Comparison of ENCODE assay signal across 11 cellular contexts in the genomic region with DNA sequence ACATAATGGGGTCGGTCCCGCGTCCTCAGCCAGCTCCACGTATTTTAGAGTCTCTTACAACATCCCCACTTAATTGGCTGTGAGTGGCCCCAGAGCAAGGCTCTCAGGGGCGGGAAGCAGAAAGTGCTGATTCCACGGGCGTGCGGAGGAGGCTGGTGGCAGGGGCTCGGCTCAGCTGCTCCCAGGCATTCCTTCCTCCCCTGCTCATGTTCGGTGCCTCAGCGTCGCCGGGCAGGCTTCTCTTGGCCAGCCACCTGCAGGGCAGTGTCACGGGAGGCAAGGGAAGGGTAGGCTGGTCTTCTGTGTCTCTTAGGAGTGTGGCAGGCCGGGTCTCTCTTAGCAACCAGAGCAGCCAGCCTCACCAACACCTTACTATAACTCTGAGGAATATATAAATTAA. TPM values are rescaled to one million over a fixed set of nuclear protein-coding genes. Genes with fewer than 3 reads are reported as not detected.
DNase-seq lines count a peak whose midpoint lies in the region; ATAC-seq and TF ChIP-seq lines count a peak whose summit lies in the region.
"Had no signal": no experiment of that assay in that cellular context is flagged by ENCODE, and none has a peak within 500 bp of the region (broad histone marks: within the 10 kb centered on the region; RNA-seq: fewer than 3 reads in every experiment).

No MANE protein-coding gene starts in this region.

- H3K9me3 ChIP-seq in IMR-90 (ENCODE audit: control insufficient read depth, insufficient read depth, low read length) (no peaks in the 10 kb centered on the region), endocrine pancreas (ENCODE audit: control insufficient read depth, low read length) (no peaks in the 10 kb centered on the region)

- H3K27ac ChIP-seq in IMR-90 (ENCODE audit: insufficient read depth, low read length) = peak overlapping the region; percentile 83
- H3K27ac ChIP-seq in temporal lobe (ENCODE audit: low read depth, low read length) = peak overlapping the region; percentile 65

- H3K18ac ChIP-seq in IMR-90 (ENCODE audit: low read depth, low read length) = peak overlapping the region; percentile 42

- in situ Hi-C loops in IMR-90 (cut with MboI; ENCODE audit: low sequenced_read_pairs) = no loop called here

- peak overlapping the region; percentile 88 for H4K5ac ChIP-seq in IMR-90 (ENCODE audit: low read depth, low read length)

- WGBS in IMR-90 (ENCODE audit: extremely low coverage in 2 of 2, insufficient read length in 1 of 2), 2 experiments = no CpG with 5 or more reads among the region's 15 CpGs

- H2BK15ac ChIP-seq in IMR-90 (ENCODE audit: low read depth, low read length) = peak overlapping the region; percentile 98; the same call in 2 of the 3 replicates

- H3K14ac ChIP-seq in IMR-90 (replicated peaks; ENCODE audit: low read depth, low read length) = peak overlapping the region; percentile 93

- H3K36me3 ChIP-seq in IMR-90 (ENCODE audit: control insufficient read depth, insufficient read depth, low read length) = peaks cover 2% of the 10 kb centered on the region
- H3K36me3 ChIP-seq in endocrine pancreas (ENCODE audit: control insufficient read depth, insufficient read depth, low read length) = no peaks in the 10 kb centered on the region

- dilution Hi-C loops in IMR-90 (cut with HindIII; ENCODE audit: low sequenced_read_pairs, unreplicated experiment) = no loop called here

- peak overlapping the region; percentile 90 for H2BK20ac ChIP-seq in IMR-90 (ENCODE audit: low read depth, low read length)

- TF ChIP-seq RAD21 in IMR-90 (IDR thresholded peaks at IDR 0.05; ENCODE audit: low read length) = no peak

- H3K56ac ChIP-seq in IMR-90 (ENCODE audit: extremely low read depth, insufficient read depth, low read length) = no peak overlapping the region

- peaks cover 0 to 20% of the 10 kb centered on the region in 2 experiments; a peak in 3 of 4 replicates for H3K79me1 ChIP-seq in IMR-90 (ENCODE audit: low read depth in 1 of 2, low read length in 2 of 2)

- H3K9me1 ChIP-seq in IMR-90 (ENCODE audit: insufficient read depth, low read length) = peaks cover 19% of the 10 kb centered on the region

- H3K4me1 ChIP-seq in IMR-90 (ENCODE audit: control insufficient read depth, insufficient read depth, low read length) (peaks cover 26% of the 10 kb centered on the region), endocrine pancreas (ENCODE audit: control insufficient read depth, insufficient read depth, low read length) (no peaks in the 10 kb centered on the region)

- peak overlapping the region in 1 of 2 experiments; percentile 83; a peak in 2 of 4 replicates for H4K8ac ChIP-seq in IMR-90 (ENCODE audit: low read depth in 2 of 2, low read length in 2 of 2)

- no peak overlapping the region for H3K9ac ChIP-seq in IMR-90 (ENCODE audit: low read depth, low read length)
- H3K9ac ChIP-seq in endocrine pancreas (ENCODE audit: control insufficient read depth, insufficient read depth, low read length) = peak overlapping the region; percentile 5

- TF ChIP-seq POLR2A in IMR-90 (IDR thresholded peaks at IDR 0.05; ENCODE audit: low read depth, low read length) = no peak

- H3K23ac ChIP-seq in IMR-90 (ENCODE audit: low read depth, low read length) = peak overlapping the region; percentile 72; the same call in 1 of the 2 replicates

- H2BK120ac ChIP-seq in IMR-90 (ENCODE audit: low read depth, low read length) = peak overlapping the region; percentile 91

- H4K20me1 ChIP-seq in IMR-90 (ENCODE audit: insufficient read depth, low read length) = no peaks in the 10 kb centered on the region

- H2AFZ ChIP-seq in IMR-90 (replicated peaks; ENCODE audit: low read length, poor library complexity) = peak overlapping the region; percentile 78

- BruUV-seq in IMR-90 (replicated peaks; lab: Mats Ljungman, UMichigan) = no TSS peak

- TF ChIP-seq CTCF in IMR-90 (conservative IDR thresholded peaks at IDR 0.05; ENCODE audit: low read depth, low read length) = no peak

- H3K4me3 ChIP-seq in IMR-90 (ENCODE audit: insufficient read depth, low read depth, low read length) (no peak overlapping the region), endocrine pancreas (ENCODE audit: control insufficient read depth, insufficient read depth, low read length) (no peak overlapping the region)

- no peak for ATAC-seq in IMR-90 (ENCODE audit: low read depth)
- no peak for ATAC-seq in HG03139 (IDR thresholded peaks at IDR 0.05; ENCODE audit: unreplicated experiment)

- intact Hi-C loops in IMR-90 (cut with micrococcal nuclease) = no loop called here

- DNase-seq in IMR-90 (peak; percentile 59), lung microvascular endothelial cell (ENCODE audit: low read depth in 2 of 2) (peak; percentile 43 to 58), cerebellar cortex (ENCODE audit: low spot score) (no peak), NCI-H2081 treated with DMSO at 0.1 percent for 48 hours (lab: John Stamatoyannopoulos, UW) (no peak)
- DNase-seq in stimulated activated CD4-positive, alpha-beta T cell treated with anti-CD3 and anti-CD28 coated beads, Interleukin-4, amount 100 ng/mL, for 24 hours = no peak
- DNase-seq: activated naive CD4-positive, alpha-beta T cell; MM.1S; T-helper 1 cell had no signal

- H3K27me3 ChIP-seq in IMR-90 (ENCODE audit: control insufficient read depth, insufficient read depth, low read length) = no peaks in the 10 kb centered on the region
- H3K27me3 ChIP-seq in endocrine pancreas (ENCODE audit: control insufficient read depth, insufficient read depth, low read length) = no peaks in the 10 kb centered on the region

- H2AK5ac ChIP-seq in IMR-90 (ENCODE audit: low read depth, low read length) = peak overlapping the region; percentile 99

- CTCF ChIA-PET in IMR-90 (lab: Yijun Ruan, JAX) = no interaction called here

- peak overlapping the region; percentile 82 for H2BK5ac ChIP-seq in IMR-90 (ENCODE audit: low read depth, low read length, poor library complexity, severe bottlenecking)

- peak overlapping the region; percentile 85 for H4K91ac ChIP-seq in IMR-90 (ENCODE audit: insufficient read depth, low read depth, low read length)

- POLR2A ChIA-PET in IMR-90 (lab: Charles Lee; ENCODE audit: unreplicated experiment) = no interaction called here

- peak overlapping the region; percentile 96 for H3K4ac ChIP-seq in IMR-90 (ENCODE audit: low read depth, low read length)

- no peak overlapping the region; the same call in 1 of the 2 replicates for H3K4me2 ChIP-seq in IMR-90 (ENCODE audit: low read depth, low read length)

- H2AK9ac ChIP-seq in IMR-90 (replicated peaks; ENCODE audit: low read depth, low read length, poor library complexity) = peak overlapping the region; percentile 31

TF ChIP-seq in IMR-90, 13 proteins besides CTCF, POLR2A, EP300 and RAD21:
- TF ChIP-seq RFX5 (IDR thresholded peaks at IDR 0.05; ENCODE audit: low read depth, low read length) (no peak), CHD1 (IDR thresholded peaks at IDR 0.05; ENCODE audit: low read depth, low read length) (no peak), NFE2L2 (IDR thresholded peaks at IDR 0.05; ENCODE audit: low read depth, low read length) (no peak), BHLHE40 (IDR thresholded peaks at IDR 0.05; ENCODE audit: low read depth, low read length) (no peak), MAZ (IDR thresholded peaks at IDR 0.05; ENCODE audit: borderline replicate concordance, low read depth, low read length) (no peak)

RNA-seq across cellular contexts. Expression of gene IL15RA, which starts 33.8 kb away (rescaled TPM):
- total RNA-seq in IMR-90 (2012; rRNA removed) (1.4 and 2.0 TPM in 2 replicates), lung microvascular endothelial cell (8.5 and 12.3 TPM in 2 replicates), temporal lobe (under 0.01 TPM)
- 6.4 and 7.6 TPM in 2 replicates for polyA plus RNA-seq in IMR-90 (2012; rRNA removed)
- polyA plus RNA-seq in IMR-90 (2012; cell fraction: cytosol; rRNA removed) = 5.2 and 9.3 TPM in 2 replicates
- 3.9 and 4.3 TPM in 2 replicates for polyA plus RNA-seq in IMR-90 (2012; cell fraction: nucleus; rRNA removed; ENCODE audit: low replicate concordance)

RNA-seq across cellular contexts. Expression of gene FBH1, which starts 53.5 kb away (rescaled TPM):
- 60.8 and 72.2 TPM in 2 replicates for total RNA-seq in IMR-90 (2012; rRNA removed)
- polyA plus RNA-seq in IMR-90 (2012; rRNA removed) = 48.8 and 59.3 TPM in 2 replicates
- polyA plus RNA-seq in IMR-90 (2012; cell fraction: cytosol; rRNA removed) = 34.7 and 41.0 TPM in 2 replicates
- 128 and 139 TPM in 2 replicates for polyA plus RNA-seq in IMR-90 (2012; cell fraction: nucleus; rRNA removed; ENCODE audit: low replicate concordance)
- total RNA-seq in lung microvascular endothelial cell = 62.5 and 92.5 TPM in 2 replicates
- 38.8 TPM for total RNA-seq in temporal lobe

RNA-seq across cellular contexts. Expression of gene ANKRD16, which starts 53.8 kb away (rescaled TPM):
- total RNA-seq in IMR-90 (2012; rRNA removed) (3.3 and 5.7 TPM in 2 replicates), lung microvascular endothelial cell (3.5 and 6.5 TPM in 2 replicates), temporal lobe (10.8 TPM)
- 5.1 and 6.3 TPM in 2 replicates for polyA plus RNA-seq in IMR-90 (2012; rRNA removed)
- polyA plus RNA-seq in IMR-90 (2012; cell fraction: cytosol; rRNA removed) = 2.9 and 5.4 TPM in 2 replicates
- 11.0 and 15.6 TPM in 2 replicates for polyA plus RNA-seq in IMR-90 (2012; cell fraction: nucleus; rRNA removed; ENCODE audit: low replicate concordance)

Comparison
In these comparisons a context has a peak if more than half of its experiments do, and no peak if none do; other contexts are left out.
1. DNase-seq: peak in IMR-90 (single experiment) and lung microvascular endothelial cell (2 of 2); none in cerebellar cortex (single experiment), stimulated activated CD4-positive, alpha-beta T cell treated with anti-CD3 and anti-CD28 coated beads, Interleukin-4, amount 100 ng/mL, for 24 hours (single experiment) and NCI-H2081 treated with DMSO at 0.1 percent for 48 hours (single experiment).